17 cellular contexts compared by ENCODE assay signal in the genomic region with DNA sequence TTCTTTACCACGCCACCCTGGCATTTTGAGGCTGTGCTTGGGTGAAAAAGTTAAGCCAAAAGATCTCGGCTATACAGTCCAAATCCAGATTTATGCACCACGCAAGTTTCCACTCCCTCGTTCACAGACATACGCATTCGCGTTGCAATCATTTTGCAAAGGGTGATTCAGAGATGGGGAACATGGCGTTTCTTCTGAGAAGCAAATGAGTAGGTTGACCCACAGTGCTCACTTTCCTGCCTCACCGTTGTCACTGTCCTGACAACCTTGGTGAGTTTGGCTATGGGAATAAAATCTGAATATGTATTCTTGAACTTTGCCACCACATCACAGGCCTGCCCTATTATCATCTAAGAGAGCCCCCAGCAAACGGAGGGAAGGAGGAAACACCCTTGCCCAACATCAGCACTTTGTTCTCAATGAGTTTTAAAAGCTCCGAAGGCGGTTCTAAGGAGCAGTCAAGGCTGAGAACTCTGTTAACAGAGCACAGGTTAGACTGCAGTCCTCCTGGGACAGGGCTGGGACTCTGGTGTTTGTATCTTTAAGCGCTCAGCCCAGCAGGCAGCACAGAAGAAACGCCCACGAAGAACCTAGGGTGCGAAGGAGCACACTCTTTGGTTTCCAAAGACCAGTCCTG.
DNase-seq lines count a peak whose midpoint lies in the region; ATAC-seq and TF ChIP-seq lines count a peak whose summit lies in the region.
"Had no signal": no experiment of that assay in that cellular context is flagged by ENCODE, and none has a peak within 500 bp of the region (broad histone marks: within the 10 kb centered on the region; RNA-seq: fewer than 3 reads in every experiment).

No MANE protein-coding gene starts in this region.

- H2BK15ac ChIP-seq in IMR-90 (ENCODE audit: low read depth, low read length), result peak overlapping the region; percentile 96; the same call in 2 of the 3 replicates

- no peaks in the 10 kb centered on the region for H3K27me3 ChIP-seq in IMR-90 (ENCODE audit: control insufficient read depth, insufficient read depth, low read length)
- H3K27me3 ChIP-seq: MG63 had no signal

- 0 out of 2 replicates have a peak overlapping the region, but pooled peaks have one; percentile 32 for H3K23ac ChIP-seq in IMR-90 (ENCODE audit: low read depth, low read length)

- no TSS peak for BruUV-seq in IMR-90 (replicated peaks; lab: Mats Ljungman, UMichigan)

- peak overlapping the region; percentile 60 for H3K14ac ChIP-seq in IMR-90 (replicated peaks; ENCODE audit: low read depth, low read length)

- H4K91ac ChIP-seq in IMR-90 (ENCODE audit: insufficient read depth, low read depth, low read length), result peak overlapping the region; percentile 73

- POLR2A ChIA-PET in IMR-90 (lab: Charles Lee; ENCODE audit: unreplicated experiment), result no interaction called here

- no peaks in the 10 kb centered on the region for H3K9me3 Mint-ChIP-seq in activated T-cell treated with anti-CD3 and anti-CD28 coated beads, Interleukin-2, amount 50 U/mL, for 24 hours
- H3K9me3 Mint-ChIP-seq in activated naive CD8-positive, alpha-beta T cell treated with anti-CD3 and anti-CD28 coated beads for 36 hours, result no peaks in the 10 kb centered on the region
- no peaks in the 10 kb centered on the region for H3K9me3 Mint-ChIP-seq in stimulated activated effector memory CD8-positive, alpha-beta T cell treated with anti-CD3 and anti-CD28 coated beads, Interleukin-12 subunit alpha, Interleukin-12 subunit beta, amount 100 ng/mL, for 72 hours
- H3K9me3 Mint-ChIP-seq: central memory CD8-positive, alpha-beta T cell; nephron had no signal

- H3K27me3 Mint-ChIP-seq in activated T-cell treated with anti-CD3 and anti-CD28 coated beads, Interleukin-2, amount 50 U/mL, for 24 hours, result no peaks in the 10 kb centered on the region
- H3K27me3 Mint-ChIP-seq in activated naive CD8-positive, alpha-beta T cell treated with anti-CD3 and anti-CD28 coated beads for 36 hours, result no peaks in the 10 kb centered on the region
- H3K27me3 Mint-ChIP-seq: central memory CD8-positive, alpha-beta T cell had no signal

- H2AFZ ChIP-seq in IMR-90 (replicated peaks; ENCODE audit: low read length, poor library complexity), result no peak overlapping the region

- H3K79me1 ChIP-seq in IMR-90 (ENCODE audit: low read depth in 1 of 2, low read length in 2 of 2), result peaks cover 3 to 30% of the 10 kb centered on the region in 2 experiments; a peak in 2 of 4 replicates

- H3K9ac ChIP-seq in IMR-90 (ENCODE audit: low read depth, low read length), result no peak overlapping the region

- no peak overlapping the region for H4K5ac ChIP-seq in IMR-90 (ENCODE audit: low read depth, low read length)

- H3K9me3 ChIP-seq in IMR-90 (ENCODE audit: control insufficient read depth, insufficient read depth, low read length), result no peaks in the 10 kb centered on the region
- H3K9me3 ChIP-seq: MG63, psoas muscle had no signal

- no peak for TF ChIP-seq CTCF in IMR-90 (conservative IDR thresholded peaks at IDR 0.05; ENCODE audit: low read depth, low read length)

- H2AK5ac ChIP-seq in IMR-90 (ENCODE audit: low read depth, low read length), result peak overlapping the region; percentile 91

- peak overlapping the region; percentile 37; the same call in 1 of the 2 replicates for H3K18ac ChIP-seq in IMR-90 (ENCODE audit: low read depth, low read length)

- TF ChIP-seq POLR2A in IMR-90 (IDR thresholded peaks at IDR 0.05; ENCODE audit: low read depth, low read length), result no peak

- DNase-seq in activated T-cell treated with anti-CD3 and anti-CD28 coated beads, Interleukin-2, amount 50 U/mL, for 24 hours, result peak; percentile 53
- DNase-seq in activated T-cell treated with anti-CD3 and anti-CD28 coated beads for 4 hours (no peak), IMR-90 (no peak), LoVo (ENCODE audit: low spot score) (no peak), putamen (ENCODE audit: low spot score) (no peak)
- DNase-seq in activated naive CD8-positive, alpha-beta T cell treated with anti-CD3 and anti-CD28 coated beads for 36 hours, result no peak
- DNase-seq in stimulated activated effector memory CD8-positive, alpha-beta T cell treated with anti-CD3 and anti-CD28 coated beads, Interleukin-12 subunit alpha, Interleukin-12 subunit beta, amount 100 ng/mL, for 72 hours (ENCODE audit: low spot score in 2 of 2), result no peak
- DNase-seq: activated CD8-positive, alpha-beta memory T cell treated with anti-CD3 and anti-CD28 coated beads, Interleukin-2, amount 50 U/mL, for 48 hours; COR-L47; islet precursor cell; MG63; NCI-H187 treated with DMSO at 0.1 percent for 48 hours; NCI-H446; psoas muscle had no signal

- H3K4ac ChIP-seq in IMR-90 (ENCODE audit: low read depth, low read length), result peak overlapping the region; percentile 84

- in situ Hi-C loops in IMR-90 (cut with MboI; ENCODE audit: low sequenced_read_pairs), result no loop called here

- H4K8ac ChIP-seq in IMR-90 (ENCODE audit: low read depth in 2 of 2, low read length in 2 of 2), result peak overlapping the region in 1 of 2 experiments; percentile 36; a peak in 1 of 4 replicates

- no peak overlapping the region for H3K4me3 ChIP-seq in IMR-90 (ENCODE audit: insufficient read depth, low read depth, low read length)
- H3K4me3 ChIP-seq: MG63, psoas muscle had no signal

- peak overlapping the region; percentile 75 for H2BK20ac ChIP-seq in IMR-90 (ENCODE audit: low read depth, low read length)

- no peaks in the 10 kb centered on the region for H4K20me1 ChIP-seq in IMR-90 (ENCODE audit: insufficient read depth, low read length)

- CTCF ChIA-PET in IMR-90 (lab: Yijun Ruan, JAX), result no interaction called here

- H3K9me1 ChIP-seq in IMR-90 (ENCODE audit: insufficient read depth, low read length), result peaks cover 30% of the 10 kb centered on the region

- no peak for TF ChIP-seq RAD21 in IMR-90 (IDR thresholded peaks at IDR 0.05; ENCODE audit: low read length)

- H3K36me3 Mint-ChIP-seq in activated T-cell treated with anti-CD3 and anti-CD28 coated beads, Interleukin-2, amount 50 U/mL, for 24 hours (ENCODE audit: low read depth), result peaks cover 41% of the 10 kb centered on the region
- H3K36me3 Mint-ChIP-seq in activated naive CD8-positive, alpha-beta T cell treated with anti-CD3 and anti-CD28 coated beads for 36 hours, result peaks cover 11% of the 10 kb centered on the region
- peaks cover 18% of the 10 kb centered on the region for H3K36me3 Mint-ChIP-seq in stimulated activated effector memory CD8-positive, alpha-beta T cell treated with anti-CD3 and anti-CD28 coated beads, Interleukin-12 subunit alpha, Interleukin-12 subunit beta, amount 100 ng/mL, for 72 hours

- peak overlapping the region; percentile 55 for H3K4me3 Mint-ChIP-seq in activated T-cell treated with anti-CD3 and anti-CD28 coated beads, Interleukin-2, amount 50 U/mL, for 24 hours
- peak overlapping the region; percentile 50 for H3K4me3 Mint-ChIP-seq in activated naive CD8-positive, alpha-beta T cell treated with anti-CD3 and anti-CD28 coated beads for 36 hours
- peak overlapping the region; percentile 65 for H3K4me3 Mint-ChIP-seq in stimulated activated effector memory CD8-positive, alpha-beta T cell treated with anti-CD3 and anti-CD28 coated beads, Interleukin-12 subunit alpha, Interleukin-12 subunit beta, amount 100 ng/mL, for 72 hours
- H3K4me3 Mint-ChIP-seq: central memory CD8-positive, alpha-beta T cell; nephron had no signal

- no peak overlapping the region for H2BK5ac ChIP-seq in IMR-90 (ENCODE audit: low read depth, low read length, poor library complexity, severe bottlenecking)

- no peak overlapping the region for H3K4me2 ChIP-seq in IMR-90 (ENCODE audit: low read depth, low read length)

- H3K4me1 ChIP-seq in IMR-90 (ENCODE audit: control insufficient read depth, insufficient read depth, low read length), result peaks cover 19% of the 10 kb centered on the region
- H3K4me1 ChIP-seq: psoas muscle had no signal

- H3K36me3 ChIP-seq in IMR-90 (ENCODE audit: control insufficient read depth, insufficient read depth, low read length), result no peaks in the 10 kb centered on the region
- H3K36me3 ChIP-seq: MG63 had no signal

- no peak overlapping the region for H3K27ac ChIP-seq in IMR-90 (ENCODE audit: insufficient read depth, low read length)
- H3K27ac ChIP-seq: psoas muscle had no signal

- WGBS in IMR-90 (ENCODE audit: extremely low coverage in 2 of 2, insufficient read length in 1 of 2), 2 experiments, result 97% methylated on average over 5 of the region's 16 CpGs; no CpG with 5 or more reads in 1 of the 2 experiments

- H3K27ac Mint-ChIP-seq in activated T-cell treated with anti-CD3 and anti-CD28 coated beads, Interleukin-2, amount 50 U/mL, for 24 hours, result peak overlapping the region; percentile 92
- peak overlapping the region; percentile 81 for H3K27ac Mint-ChIP-seq in activated naive CD8-positive, alpha-beta T cell treated with anti-CD3 and anti-CD28 coated beads for 36 hours
- peak overlapping the region; percentile 97 for H3K27ac Mint-ChIP-seq in stimulated activated effector memory CD8-positive, alpha-beta T cell treated with anti-CD3 and anti-CD28 coated beads, Interleukin-12 subunit alpha, Interleukin-12 subunit beta, amount 100 ng/mL, for 72 hours
- H3K27ac Mint-ChIP-seq: nephron had no signal

- dilution Hi-C loops in IMR-90 (cut with HindIII; ENCODE audit: low sequenced_read_pairs, unreplicated experiment), result no loop called here

- no peak for ATAC-seq in IMR-90 (ENCODE audit: low read depth)
- ATAC-seq in stimulated activated effector memory CD8-positive, alpha-beta T cell treated with anti-CD3 and anti-CD28 coated beads, Interleukin-12 subunit alpha, Interleukin-12 subunit beta, amount 100 ng/mL, for 72 hours, result peak; percentile 66
- ATAC-seq in HG03439 (IDR thresholded peaks at IDR 0.05; ENCODE audit: unreplicated experiment), result no peak
- ATAC-seq: psoas muscle had no signal

- peak overlapping the region; percentile 50 for H2BK120ac ChIP-seq in IMR-90 (ENCODE audit: low read depth, low read length)

- H2AK9ac ChIP-seq in IMR-90 (replicated peaks; ENCODE audit: low read depth, low read length, poor library complexity), result peak overlapping the region; percentile 50

- peaks cover 83% of the 10 kb centered on the region for H3K4me1 Mint-ChIP-seq in activated T-cell treated with anti-CD3 and anti-CD28 coated beads, Interleukin-2, amount 50 U/mL, for 24 hours (ENCODE audit: low read depth)
- peaks cover 63% of the 10 kb centered on the region for H3K4me1 Mint-ChIP-seq in activated naive CD8-positive, alpha-beta T cell treated with anti-CD3 and anti-CD28 coated beads for 36 hours
- H3K4me1 Mint-ChIP-seq in stimulated activated effector memory CD8-positive, alpha-beta T cell treated with anti-CD3 and anti-CD28 coated beads, Interleukin-12 subunit alpha, Interleukin-12 subunit beta, amount 100 ng/mL, for 72 hours, result peaks cover 77% of the 10 kb centered on the region
- H3K4me1 Mint-ChIP-seq: nephron had no signal

- intact Hi-C loops in IMR-90 (cut with micrococcal nuclease), result no loop called here

- H3K56ac ChIP-seq in IMR-90 (ENCODE audit: extremely low read depth, insufficient read depth, low read length), result no peak overlapping the region

TF ChIP-seq in IMR-90, 13 proteins besides CTCF, POLR2A, EP300 and RAD21:
- TF ChIP-seq RFX5 (IDR thresholded peaks at IDR 0.05; ENCODE audit: low read depth, low read length) (no peak), CEBPB (IDR thresholded peaks at IDR 0.05; ENCODE audit: low read depth, low read length) (0 out of 2 replicates have a peak, but pooled peaks have one; percentile 4), MXI1 (IDR thresholded peaks at IDR 0.05; ENCODE audit: borderline replicate concordance, low read depth, low read length) (no peak), FOS (IDR thresholded peaks at IDR 0.05; ENCODE audit: low read depth, low read length) (no peak)
